ENCODE assay signal across 8 cellular contexts in genomic region chr6:93420163-93420806, GRCh38. TPM values are rescaled to one million over a fixed set of nuclear protein-coding genes. Genes with fewer than 3 reads are reported as not detected.
DNase-seq lines count a peak whose midpoint lies in the region; ATAC-seq and TF ChIP-seq lines count a peak whose summit lies in the region.

No MANE protein-coding gene starts in this region.

- H3K4me3 Mint-ChIP-seq in activated naive CD4-positive, alpha-beta T cell treated with anti-CD3 and anti-CD28 coated beads, Interleukin-2, amount 10 ng/mL, durations not matched to agents 7 days and 5 days, result peak overlapping the region; percentile 33
- H3K4me3 Mint-ChIP-seq in activated T-helper 2 cell treated with anti-CD3 and anti-CD28 coated beads, Interferon-gamma antibody, Interleukin-2, Interleukin-4, amounts not matched to agents 10 μg/mL and 5 μg/mL and 100 μg/mL, durations not matched to agents 14 hours and 24 hours and 36 hours (ENCODE audit: low read depth), result peak overlapping the region; percentile 18

- H3K4me3 ChIP-seq in left lung, result peak overlapping the region; percentile 26 to 41
- peak overlapping the region; percentile 70 for H3K4me3 ChIP-seq in thoracic aorta

- H3K4me1 ChIP-seq in left lung, result peaks cover 14 to 43% of the 10 kb centered on the region in 2 donors
- peaks cover 20 to 30% of the 10 kb centered on the region in 2 donors for H3K4me1 ChIP-seq in thoracic aorta (ENCODE audit: control insufficient read depth in 1 of 2, low read depth in 2 of 2)

- no peak for DNase-seq in activated naive CD4-positive, alpha-beta T cell treated with anti-CD3 and anti-CD28 coated beads, Interleukin-2, amount 10 ng/mL, durations not matched to agents 7 days and 5 days
- no peak for DNase-seq in activated naive CD4-positive, alpha-beta T cell treated with anti-CD3 and anti-CD28 coated beads, Interleukin-2, amount 50 U/mL, for 72 hours (ENCODE audit: low spot score in 2 of 2)
- DNase-seq in activated T-helper 2 cell treated with anti-CD3 and anti-CD28 coated beads, Interferon-gamma antibody, Interleukin-2, Interleukin-4, amounts not matched to agents 10 μg/mL and 5 μg/mL and 100 μg/mL, durations not matched to agents 14 hours and 24 hours and 36 hours (ENCODE audit: low spot score), result no peak
- DNase-seq in left lung (no peak), thoracic aorta (ENCODE audit: low spot score) (no peak), UCSD-AML1 (lab: John Stamatoyannopoulos, UW; ENCODE audit: unreplicated experiment) (no peak)

- no peak overlapping the region for H3K27ac ChIP-seq in left lung
- no peak overlapping the region for H3K27ac ChIP-seq in thoracic aorta

- peaks cover 26% of the 10 kb centered on the region for H3K4me1 Mint-ChIP-seq in activated naive CD4-positive, alpha-beta T cell treated with anti-CD3 and anti-CD28 coated beads, Interleukin-2, amount 10 ng/mL, durations not matched to agents 7 days and 5 days
- H3K4me1 Mint-ChIP-seq in activated T-helper 2 cell treated with anti-CD3 and anti-CD28 coated beads, Interferon-gamma antibody, Interleukin-2, Interleukin-4, amounts not matched to agents 10 μg/mL and 5 μg/mL and 100 μg/mL, durations not matched to agents 14 hours and 24 hours and 36 hours (ENCODE audit: low read depth), result peaks cover 17% of the 10 kb centered on the region

- no peaks in the 10 kb centered on the region for H3K36me3 Mint-ChIP-seq in activated naive CD4-positive, alpha-beta T cell treated with anti-CD3 and anti-CD28 coated beads, Interleukin-2, amount 10 ng/mL, durations not matched to agents 7 days and 5 days
- no peaks in the 10 kb centered on the region for H3K36me3 Mint-ChIP-seq in activated naive CD4-positive, alpha-beta T cell treated with anti-CD3 and anti-CD28 coated beads, Interleukin-2, amount 50 U/mL, for 72 hours
- H3K36me3 Mint-ChIP-seq in activated T-helper 2 cell treated with anti-CD3 and anti-CD28 coated beads, Interferon-gamma antibody, Interleukin-2, Interleukin-4, amounts not matched to agents 10 μg/mL and 5 μg/mL and 100 μg/mL, durations not matched to agents 14 hours and 24 hours and 36 hours (ENCODE audit: low read depth), result no peaks in the 10 kb centered on the region

- CTCF ChIA-PET in activated naive CD4-positive, alpha-beta T cell treated with anti-CD3 and anti-CD28 coated beads, Interleukin-2, amount 10 ng/mL, durations not matched to agents 7 days and 5 days (lab: Charles Lee), result no interaction called here

- H3K9me3 ChIP-seq in left lung (no peaks in the 10 kb centered on the region), thoracic aorta (no peaks in the 10 kb centered on the region)

- intact Hi-C loops in activated T-helper 2 cell treated with anti-CD3 and anti-CD28 coated beads, Interferon-gamma antibody, Interleukin-2, Interleukin-4, amounts not matched to agents 10 μg/mL and 5 μg/mL and 100 μg/mL, durations not matched to agents 14 hours and 24 hours and 36 hours (cut with micrococcal nuclease), result no loop called here
- intact Hi-C loops in left lung (cut with DNase I), result no loop called here

- no peak for ATAC-seq in activated naive CD4-positive, alpha-beta T cell treated with anti-CD3 and anti-CD28 coated beads, Interleukin-2, amount 50 U/mL, for 72 hours
- ATAC-seq in left lung (no peak), thoracic aorta (ENCODE audit: insufficient number of reproducible peaks, low FRiP score, low read depth) (no peak), GM21367 (IDR thresholded peaks at IDR 0.05; ENCODE audit: unreplicated experiment) (no peak)
- no peak for ATAC-seq in activated CD4-positive, CD25-positive, alpha-beta regulatory T cell treated with anti-CD3 and anti-CD28 coated beads, Interleukin-2, amount 50 U/mL, for 24 hours

- no peak overlapping the region for H3K27ac Mint-ChIP-seq in activated naive CD4-positive, alpha-beta T cell treated with anti-CD3 and anti-CD28 coated beads, Interleukin-2, amount 10 ng/mL, durations not matched to agents 7 days and 5 days
- H3K27ac Mint-ChIP-seq in activated naive CD4-positive, alpha-beta T cell treated with anti-CD3 and anti-CD28 coated beads, Interleukin-2, amount 50 U/mL, for 72 hours, result no peak overlapping the region
- H3K27ac Mint-ChIP-seq in activated T-helper 2 cell treated with anti-CD3 and anti-CD28 coated beads, Interferon-gamma antibody, Interleukin-2, Interleukin-4, amounts not matched to agents 10 μg/mL and 5 μg/mL and 100 μg/mL, durations not matched to agents 14 hours and 24 hours and 36 hours, result no peak overlapping the region

- H3K27me3 ChIP-seq in left lung (peaks cover 64 to 91% of the 10 kb centered on the region in 2 donors), thoracic aorta (replicated peaks; ENCODE audit: insufficient read depth) (peaks cover 28% of the 10 kb centered on the region)

- H3K27me3 Mint-ChIP-seq in activated naive CD4-positive, alpha-beta T cell treated with anti-CD3 and anti-CD28 coated beads, Interleukin-2, amount 10 ng/mL, durations not matched to agents 7 days and 5 days, result peaks cover 59% of the 10 kb centered on the region
- peaks cover 57% of the 10 kb centered on the region for H3K27me3 Mint-ChIP-seq in activated T-helper 2 cell treated with anti-CD3 and anti-CD28 coated beads, Interferon-gamma antibody, Interleukin-2, Interleukin-4, amounts not matched to agents 10 μg/mL and 5 μg/mL and 100 μg/mL, durations not matched to agents 14 hours and 24 hours and 36 hours (ENCODE audit: low read depth)

- H3K36me3 ChIP-seq in left lung (no peaks in the 10 kb centered on the region), thoracic aorta (no peaks in the 10 kb centered on the region)

- H3K9me3 Mint-ChIP-seq in activated naive CD4-positive, alpha-beta T cell treated with anti-CD3 and anti-CD28 coated beads, Interleukin-2, amount 10 ng/mL, durations not matched to agents 7 days and 5 days, result no peaks in the 10 kb centered on the region
- no peaks in the 10 kb centered on the region for H3K9me3 Mint-ChIP-seq in activated naive CD4-positive, alpha-beta T cell treated with anti-CD3 and anti-CD28 coated beads, Interleukin-2, amount 50 U/mL, for 72 hours
- no peaks in the 10 kb centered on the region for H3K9me3 Mint-ChIP-seq in activated T-helper 2 cell treated with anti-CD3 and anti-CD28 coated beads, Interferon-gamma antibody, Interleukin-2, Interleukin-4, amounts not matched to agents 10 μg/mL and 5 μg/mL and 100 μg/mL, durations not matched to agents 14 hours and 24 hours and 36 hours

- no peak for TF ChIP-seq CTCF in left lung (IDR thresholded peaks at IDR 0.05)
- no peak for TF ChIP-seq CTCF in thoracic aorta (IDR thresholded peaks at IDR 0.05)

RNA-seq across cellular contexts. Expression of gene EPHA7, which starts 0.9 kb away (rescaled TPM):
- total RNA-seq in activated naive CD4-positive, alpha-beta T cell treated with anti-CD3 and anti-CD28 coated beads, Interleukin-2, amount 50 U/mL, for 72 hours, result not detected
- not detected in 2 replicates for total RNA-seq in activated T-helper 2 cell treated with anti-CD3 and anti-CD28 coated beads, Interferon-gamma antibody, Interleukin-2, Interleukin-4, amounts not matched to agents 10 μg/mL and 5 μg/mL and 100 μg/mL, durations not matched to agents 14 hours and 24 hours and 36 hours
- total RNA-seq in left lung (under 1 TPM; 0.09 to 0.31 TPM), thoracic aorta (1 to 10 TPM in 1 of 2 donors, under 1 TPM in 1; 0.14 to 1.8 TPM)
